8 cellular contexts compared by ENCODE assay signal in genomic region chr6:90610291-90610670, GRCh38. TPM values are rescaled to one million over a fixed set of nuclear protein-coding genes. Genes with fewer than 3 reads are reported as not detected.
A peak's percentile ranks its signal among the peaks of the same experiment; 100 is the strongest.
DNase-seq lines count a peak whose midpoint lies in the region; ATAC-seq, FAIRE-seq and TF ChIP-seq lines count a peak whose summit lies in the region.

No MANE protein-coding gene starts in this region.

- no peak for ATAC-seq in HG02763 (IDR thresholded peaks at IDR 0.05; ENCODE audit: unreplicated experiment)
- ATAC-seq in HG02610 (IDR thresholded peaks at IDR 0.05; ENCODE audit: unreplicated experiment), result no peak
- ATAC-seq in GM18873 (IDR thresholded peaks at IDR 0.05; ENCODE audit: low FRiP score, unreplicated experiment), result no peak

- no peak overlapping the region for H3K23ac ChIP-seq in H1 (ENCODE audit: insufficient read length)

- peak overlapping the region; percentile 91; the same call in 1 of the 2 replicates for H2BK12ac ChIP-seq in H1 (ENCODE audit: low read depth, low read length)

- H2BK120ac ChIP-seq in H1 (replicated peaks; ENCODE audit: low read depth, low read length), result peak overlapping the region; percentile 98

- H3K14ac ChIP-seq in H1 (ENCODE audit: insufficient read length), result no peak overlapping the region

- CTCF ChIA-PET in OCI-LY7 (lab: Charles Lee; ENCODE audit: unreplicated experiment), result no interaction called here
- CTCF ChIA-PET in H1 (lab: Charles Lee; ENCODE audit: partially characterized antibody), result interaction anchor here (0.7 to 5.0 kb wide), 22 partner anchors 9 to 681 kb away, joined by 3 to 25 read pairs (median 4); no protein-coding TSS in a partner anchor

- 0 out of 2 replicates have a peak overlapping the region, but pooled peaks have one; percentile 75 for H2BK15ac ChIP-seq in H1 (ENCODE audit: low read length)

- H3K4me3 Mint-ChIP-seq in nephron, result peak overlapping the region; percentile 84 to 90 (median 89)

- peak overlapping the region in 2 of 4 experiments; percentile 49 to 59; a peak in 3 of 7 replicates for H3K9ac ChIP-seq in H1 (replicated peaks in 1 of 4; ENCODE audit: extremely low read depth in 1 of 4, low read depth in 3 of 4, low read length in 3 of 4)

- H3K36me3 Mint-ChIP-seq in nephron (ENCODE audit: low read depth), result no peaks in the 10 kb centered on the region

- peak overlapping the region; percentile 95 for H3K18ac ChIP-seq in H1 (ENCODE audit: extremely low read depth, low read length)

- no peak for TF ChIP-seq POLR2A in H1 (IDR thresholded peaks at IDR 0.05; ENCODE audit: control extremely low read depth in 1 of 2, low read depth in 2 of 2, low read length in 2 of 2)

- TF ChIP-seq RAD21 in H1 (IDR thresholded peaks at IDR 0.05 in 1 of 2, conservative IDR thresholded peaks at IDR 0.05 in 1 of 2; ENCODE audit: low read depth in 2 of 2, low read length in 2 of 2), result no peak

- no peak overlapping the region for H3K27ac ChIP-seq in OCI-LY7 (ENCODE audit: low read depth, low read length, poor library complexity, severe bottlenecking)
- no peak overlapping the region for H3K27ac ChIP-seq in H1 (ENCODE audit: low read depth, low read length)

- FAIRE-seq in H1 (lab: Jason Lieb, UNC), result no peak

- no peak for TF ChIP-seq EP300 in H1 (IDR thresholded peaks at IDR 0.05; ENCODE audit: borderline replicate concordance in 1 of 2, low read depth in 2 of 2, low read length in 2 of 2)

- peak overlapping the region; percentile 94 to 98 (median 95) for H3K27ac Mint-ChIP-seq in nephron

- peaks cover 13% of the 10 kb centered on the region for H3K23me2 ChIP-seq in H1 (ENCODE audit: low read depth, low read length)

- H4K5ac ChIP-seq in H1 (ENCODE audit: insufficient read length, low read depth, low read length), result peak overlapping the region; percentile 19

- H3K79me2 ChIP-seq in OCI-LY7 (ENCODE audit: insufficient read depth, low read depth, low read length) (no peaks in the 10 kb centered on the region), H1 (ENCODE audit: control insufficient read depth in 1 of 2, insufficient read depth in 2 of 2, low read length in 2 of 2) (no peaks in the 10 kb centered on the region)

- no peaks in the 10 kb centered on the region for H4K20me1 ChIP-seq in OCI-LY7 (ENCODE audit: insufficient read depth, low read length)
- no peaks in the 10 kb centered on the region for H4K20me1 ChIP-seq in H1 (replicated peaks in 1 of 2; ENCODE audit: control insufficient read depth in 1 of 2, insufficient read depth in 2 of 2, low read length in 2 of 2)

- no TSS peak for BruUV-seq in OCI-LY7 (replicated peaks; lab: Mats Ljungman, UMichigan)

- H3K9me3 ChIP-seq in OCI-LY7 (ENCODE audit: low read length), result no peaks in the 10 kb centered on the region
- no peaks in the 10 kb centered on the region for H3K9me3 ChIP-seq in H1 (ENCODE audit: insufficient read depth in 2 of 2, low read depth in 1 of 2, low read length in 1 of 2)

- DNase-seq in OCI-LY7 (ENCODE audit: low spot score) (no peak), H1 (ENCODE audit: low read depth in 1 of 2, low spot score in 2 of 2) (peak in 1 of 2 experiments; percentile 54), HuH-7 (ENCODE audit: low spot score) (no peak)

- H3K4me3 ChIP-seq in GM12875 (ENCODE audit: low read depth, low read length), result peak overlapping the region; percentile 56
- H3K4me3 ChIP-seq in OCI-LY7 (ENCODE audit: low read depth, low read length, poor library complexity, severe bottlenecking), result peak overlapping the region; percentile 69
- H3K4me3 ChIP-seq in H1 (ENCODE audit: extremely low read depth in 1 of 4, insufficient read depth in 2 of 4, low read depth in 3 of 4, low read length in 4 of 4), result peak overlapping the region; percentile 54 to 72 (median 58)

- POLR2A ChIA-PET in OCI-LY7 (lab: Charles Lee) (no interaction called here), H1 (lab: Charles Lee; ENCODE audit: partially characterized antibody) (interaction anchor here (0.7 to 2.0 kb wide), 5 partner anchors 10 to 250 kb away, joined by 3 to 9 read pairs (median 4); partner anchors contain the start of gene MAP3K7)

- H3K4ac ChIP-seq in H1 (replicated peaks; ENCODE audit: insufficient read length, low read depth, low read length), result peak overlapping the region; percentile 45

- peak overlapping the region; percentile 21 for H3K56ac ChIP-seq in H1 (replicated peaks; ENCODE audit: insufficient read length, low read depth, low read length)

- no peaks in the 10 kb centered on the region for H3K9me2 ChIP-seq in OCI-LY7 (ENCODE audit: insufficient read depth, low read length)

- TF ChIP-seq CTCF in GM12875 (IDR thresholded peaks at IDR 0.05; ENCODE audit: borderline replicate concordance, insufficient read depth, low read depth, low read length), result no peak
- no peak for TF ChIP-seq CTCF in OCI-LY7 (conservative IDR thresholded peaks at IDR 0.05; ENCODE audit: low read length)
- no peak for TF ChIP-seq CTCF in H1 (IDR thresholded peaks at IDR 0.05; ENCODE audit: control extremely low read depth in 1 of 3, insufficient read depth in 1 of 3, low read depth in 1 of 3, low read length in 3 of 3)
- TF ChIP-seq CTCF in nephron (IDR thresholded peaks at IDR 0.05; ENCODE audit: unreplicated experiment in 3 of 3), result no peak

- intact Hi-C loops in OCI-LY7 (cut with micrococcal nuclease; ENCODE audit: unreplicated experiment), result no loop called here

- peaks cover 0 to 10% (median 7%) of the 10 kb centered on the region in 4 experiments; a peak in 6 of 7 replicates for H3K27me3 ChIP-seq in H1 (replicated peaks in 1 of 4; ENCODE audit: control insufficient read depth in 3 of 4, extremely low read depth in 1 of 4, insufficient read depth in 3 of 4, low read length in 3 of 4)

- H3K36me3 ChIP-seq in OCI-LY7 (ENCODE audit: insufficient read depth, low read length) (no peaks in the 10 kb centered on the region), H1 (ENCODE audit: control insufficient read depth in 2 of 4, insufficient read depth in 4 of 4, low read length in 3 of 4) (no peaks in the 10 kb centered on the region)

- WGBS in H1 (ENCODE audit: extremely low coverage in 1 of 2, insufficient coverage in 1 of 2, insufficient read length in 1 of 2, insufficient replicate concordance in 2 of 2, low coverage in 1 of 2, low lambda C conversion rate in 2 of 2, missing lambda C conversion rate in 1 of 2), 2 experiments, result 10% methylated on average over 18 of the region's 19 CpGs; no CpG with 5 or more reads in 1 of the 2 experiments

- H3K4me1 ChIP-seq in OCI-LY7 (ENCODE audit: insufficient read depth, low read length, poor library complexity, severe bottlenecking), result peaks cover 16% of the 10 kb centered on the region
- peaks cover 4 to 14% (median 7%) of the 10 kb centered on the region in 4 experiments for H3K4me1 ChIP-seq in H1 (replicated peaks in 1 of 4; ENCODE audit: control insufficient read depth in 3 of 4, insufficient read depth in 4 of 4, low read length in 3 of 4)

- H4K8ac ChIP-seq in H1 (ENCODE audit: extremely low read depth, insufficient read depth, low read length), result peak overlapping the region; percentile 53; the same call in 1 of the 2 replicates

- H3K79me1 ChIP-seq in H1 (ENCODE audit: low read depth, low read length), result no peaks in the 10 kb centered on the region

- no peaks in the 10 kb centered on the region for H3K9me3 Mint-ChIP-seq in nephron

- H2AK5ac ChIP-seq in H1 (ENCODE audit: low read depth, low read length), result no peak overlapping the region

- peak overlapping the region; percentile 88; the same call in 1 of the 2 replicates for H2AFZ ChIP-seq in OCI-LY7 (ENCODE audit: low read length)
- peak overlapping the region; percentile 96 for H2AFZ ChIP-seq in H1 (ENCODE audit: low read length)

- peaks cover 8% of the 10 kb centered on the region for H3K27me3 Mint-ChIP-seq in nephron (ENCODE audit: low read depth)

- H2BK5ac ChIP-seq in H1 (ENCODE audit: low read depth, low read length), result peak overlapping the region; percentile 90; the same call in 1 of the 2 replicates

- peak overlapping the region; percentile 73; the same call in 1 of the 2 replicates for H2BK20ac ChIP-seq in H1 (ENCODE audit: low read length)

- peaks cover 16% of the 10 kb centered on the region for H3K4me1 Mint-ChIP-seq in nephron

- H3K4me2 ChIP-seq in OCI-LY7 (ENCODE audit: low read length) (peak overlapping the region; percentile 70), H1 (ENCODE audit: insufficient read depth in 1 of 2, low read depth in 2 of 2, low read length in 2 of 2) (peak overlapping the region; percentile 68 to 84)

- H4K91ac ChIP-seq in H1 (replicated peaks; ENCODE audit: insufficient read length, low read length), result peak overlapping the region; percentile 89

TF ChIP-seq in H1, 55 proteins besides CTCF, POLR2A, EP300 and RAD21:
- TF ChIP-seq CBX8 (IDR thresholded peaks at IDR 0.05; ENCODE audit: borderline replicate concordance, low read depth, low read length) (no peak), TEAD4 (IDR thresholded peaks at IDR 0.05; ENCODE audit: low read depth, low read length) (no peak), POU5F1 (IDR thresholded peaks at IDR 0.05; ENCODE audit: low read depth, low read length) (no peak), ZNF274 (IDR thresholded peaks at IDR 0.05; ENCODE audit: borderline replicate concordance, extremely low read depth, low read length) (no peak), CEBPB (IDR thresholded peaks at IDR 0.05; ENCODE audit: low read depth, low read length) (no peak), RBBP5 (IDR thresholded peaks at IDR 0.05; ENCODE audit: borderline replicate concordance, low read depth, low read length) (no peak), CHD1 (IDR thresholded peaks at IDR 0.05; ENCODE audit: low read depth, low read length) (no peak), RFX5 (IDR thresholded peaks at IDR 0.05; ENCODE audit: borderline replicate concordance, low read depth, low read length) (no peak), SUZ12 (IDR thresholded peaks at IDR 0.05; ENCODE audit: low read length) (no peak), KDM4A (IDR thresholded peaks at IDR 0.05; ENCODE audit: low read depth, low read length, severe bottlenecking) (no peak)

RNA-seq across cellular contexts. Expression of gene MAP3K7, which starts 23.4 kb away (rescaled TPM):
- 25.6 and 29.5 TPM in 2 replicates for total RNA-seq in OCI-LY7 (2014; rRNA removed; shearing (Covaris generic))
- total RNA-seq in OCI-LY7 (2022), result 45.7 and 46.3 TPM in 2 replicates
- total RNA-seq in H1 (2021; fragmentation: NEBNext Ultra II Directional; extraction: Animal tissue kit (Norgen Biotek cat#: 25700)), result 34.0 and 34.8 TPM in 2 replicates
- 14.8 and 27.3 TPM in 2 replicates for polyA plus RNA-seq in H1 (2011; rRNA removed)
- polyA plus RNA-seq in H1 (2011; cell fraction: cytosol; rRNA removed), result 28.1 TPM
- polyA plus RNA-seq in H1 (2011; cell fraction: nucleus; rRNA removed), result 30.1 TPM
- 17.4 to 24.3 TPM (median 20.4 TPM) in 4 replicates for polyA plus RNA-seq in H1 (2012, experiment 1 of 2)
- 2.1 TPM for polyA plus RNA-seq in H1 (2012, experiment 2 of 2)
- 33.0 TPM for polyA plus RNA-seq in H1 (2013, experiment 1 of 2)
- 29.6 TPM for polyA plus RNA-seq in H1 (2013, experiment 2 of 2)
- 32.2 and 50.6 TPM in 2 replicates for polyA minus RNA-seq in H1 (2011; rRNA and poly(A)+ RNA removed)
- 18.6 TPM for polyA minus RNA-seq in H1 (2011; cell fraction: cytosol; rRNA and poly(A)+ RNA removed)
- polyA minus RNA-seq in H1 (2011; cell fraction: nucleus; rRNA and poly(A)+ RNA removed), result 63.8 TPM
